In the genomic region with DNA sequence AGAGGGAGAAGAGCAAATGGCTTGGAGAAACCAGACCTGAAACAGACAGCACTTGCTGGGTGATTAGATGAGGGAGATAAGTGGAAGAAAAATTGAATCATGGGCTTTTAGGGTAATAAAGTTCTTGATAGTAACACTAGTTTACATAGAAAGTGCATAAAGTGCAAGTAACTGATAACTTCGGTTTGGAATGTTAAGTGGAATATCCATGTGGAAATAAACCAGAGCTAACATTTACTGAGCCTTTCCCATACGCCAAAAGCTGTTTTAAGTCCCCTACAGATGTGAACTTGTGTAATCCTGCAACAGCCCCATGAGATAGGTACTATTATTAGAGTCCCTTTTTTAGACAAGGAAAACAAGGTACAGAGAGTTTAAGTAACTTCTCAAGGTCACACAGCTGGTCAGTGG, we compare ENCODE assay signal across 1 cellular context.
TF ChIP-seq lines count a peak whose summit lies in the region.

No MANE protein-coding gene starts in this region.

TF ChIP-seq in HepG2, 621 proteins besides CTCF, POLR2A, EP300 and RAD21 (continued from another document):
- TF ChIP-seq ZBTB4 (CRISPR knock-in tag; IDR thresholded peaks at IDR 0.05; ENCODE audit: borderline replicate concordance) = no peak
- no peak for TF ChIP-seq MED1 (CRISPR knock-in tag; IDR thresholded peaks at IDR 0.05)
- TF ChIP-seq ZFP36L1 (CRISPR knock-in tag; IDR thresholded peaks at IDR 0.05) = no peak
- no peak for TF ChIP-seq U2AF1 (optimal IDR thresholded peaks at IDR 0.05; ENCODE audit: low read depth, low read length)
- no peak for TF ChIP-seq ZNF441 (CRISPR knock-in tag; IDR thresholded peaks at IDR 0.05; ENCODE audit: borderline replicate concordance)
- no peak for TF ChIP-seq ZKSCAN8 (CRISPR knock-in tag; IDR thresholded peaks at IDR 0.05; ENCODE audit: borderline replicate concordance)
- no peak for TF ChIP-seq FUBP1 (CRISPR knock-in tag; IDR thresholded peaks at IDR 0.05; ENCODE audit: borderline replicate concordance)
- no peak for TF ChIP-seq MAX (IDR thresholded peaks at IDR 0.05)
- TF ChIP-seq MEIS2 (CRISPR knock-in tag; IDR thresholded peaks at IDR 0.05) = no peak
